Comparison of ENCODE assay signal across 21 cellular contexts in genomic region chr4:123976875-123977274, GRCh38.
A peak's percentile ranks its signal among the peaks of the same experiment; 100 is the strongest.
DNase-seq lines count a peak whose midpoint lies in the region; ATAC-seq, FAIRE-seq and TF ChIP-seq lines count a peak whose summit lies in the region.
"Had no signal": no experiment of that assay in that cellular context is flagged by ENCODE, and none has a peak within 500 bp of the region (broad histone marks: within the 10 kb centered on the region; RNA-seq: fewer than 3 reads in every experiment).

No MANE protein-coding gene starts in this region.

- no peak overlapping the region for H3K4me3 Mint-ChIP-seq in astrocyte (ENCODE audit: unreplicated experiment)
- H3K4me3 Mint-ChIP-seq: activated T-cell treated with anti-CD3 and anti-CD28 coated beads, Interleukin-2, amount 50 U/mL, for 4 hours had no signal

- H4K91ac ChIP-seq in mesenchymal stem cell (ENCODE audit: low read length): no peak overlapping the region

- peak; percentile 32 for DNase-seq in NCI-H82 (lab: John Stamatoyannopoulos, UW)
- DNase-seq in NCI-H82 treated with DMSO at 0.1 percent for 48 hours (lab: John Stamatoyannopoulos, UW; ENCODE audit: unreplicated experiment): no peak
- no peak for DNase-seq in astrocyte (ENCODE audit: low read depth)
- peak; percentile 10 for DNase-seq in mesenchymal stem cell
- no peak for DNase-seq in smooth muscle cell (lab: John Stamatoyannopoulos, UW; ENCODE audit: unreplicated experiment)
- DNase-seq in D721Med (ENCODE audit: insufficient read length, low spot score): no peak
- DNase-seq in pancreas: no peak
- DNase-seq: activated CD8-positive, alpha-beta memory T cell treated with anti-CD3 and anti-CD28 coated beads for 24 hours; activated naive CD4-positive, alpha-beta T cell treated with anti-CD3 and anti-CD28 coated beads, Interleukin-2, amount 50 U/mL, for 16 hours; activated T-cell treated with anti-CD3 and anti-CD28 coated beads, Interleukin-2, amount 50 U/mL, for 4 hours; aorta; Caco-2; central memory CD4-positive, alpha-beta T cell; dorsolateral prefrontal cortex; mucosa of descending colon; NCI-H1694 treated with DMSO at 0.1 percent for 48 hours; occipital lobe; substantia nigra had no signal

- no peak overlapping the region for H3K4me3 ChIP-seq in astrocyte (ENCODE audit: insufficient read depth, low read depth, low read length)
- no peak overlapping the region for H3K4me3 ChIP-seq in mesenchymal stem cell (ENCODE audit: insufficient read depth in 1 of 2, low read depth in 1 of 2, low read length in 2 of 2)
- no peak overlapping the region for H3K4me3 ChIP-seq in smooth muscle cell
- H3K4me3 ChIP-seq in pancreas: no peak overlapping the region
- H3K4me3 ChIP-seq: A549, dorsolateral prefrontal cortex, mucosa of descending colon had no signal

- TF ChIP-seq CTCF in astrocyte (IDR thresholded peaks at IDR 0.05; ENCODE audit: insufficient read depth, low read depth, low read length) (no peak), smooth muscle cell (IDR thresholded peaks at IDR 0.05; ENCODE audit: borderline replicate concordance, insufficient read depth, poor library complexity, severe bottlenecking) (no peak), D721Med (IDR thresholded peaks at IDR 0.05; ENCODE audit: insufficient read depth, missing control alignments) (no peak), pancreas (IDR thresholded peaks at IDR 0.05) (no peak)

- H4K20me1 ChIP-seq in astrocyte (ENCODE audit: insufficient read depth, low read length) (no peaks in the 10 kb centered on the region), smooth muscle cell (ENCODE audit: low read depth) (no peaks in the 10 kb centered on the region)

- H3K27ac ChIP-seq in astrocyte (ENCODE audit: low read depth, low read length): no peak overlapping the region
- no peak overlapping the region for H3K27ac ChIP-seq in mesenchymal stem cell (ENCODE audit: low read length, poor library complexity, severe bottlenecking)
- no peak overlapping the region for H3K27ac ChIP-seq in smooth muscle cell (ENCODE audit: low read depth)
- no peak overlapping the region for H3K27ac ChIP-seq in pancreas
- H3K27ac ChIP-seq: A549, dorsolateral prefrontal cortex had no signal

- peaks cover 3% of the 10 kb centered on the region for H3K36me3 Mint-ChIP-seq in astrocyte (ENCODE audit: low read depth, unreplicated experiment)

- peak overlapping the region; percentile 19 for H2BK120ac ChIP-seq in mesenchymal stem cell (ENCODE audit: low read depth, low read length)

- intact Hi-C loops in pancreas (cut with DNase I): no loop called here

- no peak overlapping the region for H2BK12ac ChIP-seq in mesenchymal stem cell (ENCODE audit: low read length in 2 of 2)

- no peak overlapping the region for H2BK15ac ChIP-seq in mesenchymal stem cell (ENCODE audit: low read depth, poor library complexity, severe bottlenecking)

- no peaks in the 10 kb centered on the region for H3K79me1 ChIP-seq in mesenchymal stem cell (replicated peaks; ENCODE audit: low read length, poor library complexity, severe bottlenecking)

- no peak overlapping the region for H3K14ac ChIP-seq in mesenchymal stem cell (ENCODE audit: low read length in 2 of 2)

- H3K18ac ChIP-seq in mesenchymal stem cell (ENCODE audit: low read depth in 1 of 2, low read length in 2 of 2): peak overlapping the region in 1 of 2 experiments; percentile 64

- H2AK5ac ChIP-seq in mesenchymal stem cell (ENCODE audit: low read length, severe bottlenecking): no peak overlapping the region

- H2BK5ac ChIP-seq in mesenchymal stem cell (ENCODE audit: low read depth, low read length, poor library complexity, severe bottlenecking): no peak overlapping the region

- WGBS in mesenchymal stem cell: no CpG with 5 or more reads among the region's 2 CpGs
- 56% methylated on average over 2 of the region's 2 CpGs for WGBS in smooth muscle cell (ENCODE audit: low lambda C conversion rate)
- WGBS in pancreas, 2 donors: 27 to 33% methylated on average over 2 of the region's 2 CpGs

- H2AFZ ChIP-seq in astrocyte (ENCODE audit: low read depth, low read length): peak overlapping the region; percentile 54
- no peak overlapping the region for H2AFZ ChIP-seq in mesenchymal stem cell (ENCODE audit: low read depth, low read length)
- H2AFZ ChIP-seq in smooth muscle cell (ENCODE audit: low read depth): peak overlapping the region; percentile 74

- H3K36me3 ChIP-seq in astrocyte (ENCODE audit: insufficient read depth, low read length) (no peaks in the 10 kb centered on the region), mesenchymal stem cell (ENCODE audit: control insufficient read depth in 1 of 2, insufficient read depth in 2 of 2, low read depth in 1 of 2, low read length in 2 of 2) (no peaks in the 10 kb centered on the region), smooth muscle cell (ENCODE audit: low read depth) (peaks cover 6% of the 10 kb centered on the region), pancreas (no peaks in the 10 kb centered on the region)

- H3F3A ChIP-seq in smooth muscle cell (ENCODE audit: low read depth): no peaks in the 10 kb centered on the region

- peaks cover 5% of the 10 kb centered on the region for H3K4me1 Mint-ChIP-seq in astrocyte (ENCODE audit: low read depth, unreplicated experiment)

- H3K27me3 ChIP-seq in astrocyte (ENCODE audit: insufficient read depth, low read length) (no peaks in the 10 kb centered on the region), mesenchymal stem cell (ENCODE audit: control insufficient read depth in 1 of 2, insufficient read depth in 1 of 2, low read length in 2 of 2) (no peaks in the 10 kb centered on the region), smooth muscle cell (ENCODE audit: low read depth) (no peaks in the 10 kb centered on the region), pancreas (no peaks in the 10 kb centered on the region)
- H3K27me3 ChIP-seq: dorsolateral prefrontal cortex had no signal

- no peak overlapping the region for H3K23ac ChIP-seq in mesenchymal stem cell (ENCODE audit: low read length in 2 of 2)

- H3K9ac ChIP-seq in astrocyte (ENCODE audit: low read length): no peak overlapping the region
- H3K9ac ChIP-seq in mesenchymal stem cell (ENCODE audit: low read length): no peak overlapping the region
- H3K9ac ChIP-seq in smooth muscle cell (ENCODE audit: low read depth): no peak overlapping the region

- H3K4me1 ChIP-seq in astrocyte (ENCODE audit: insufficient read depth, low read length) (no peaks in the 10 kb centered on the region), mesenchymal stem cell (ENCODE audit: control insufficient read depth, insufficient read depth, low read depth, low read length) (peaks cover 3% of the 10 kb centered on the region), smooth muscle cell (ENCODE audit: low read depth) (peaks cover 21% of the 10 kb centered on the region), pancreas (no peaks in the 10 kb centered on the region)
- H3K4me1 ChIP-seq: A549 had no signal

- peak overlapping the region; percentile 49 for H4K8ac ChIP-seq in mesenchymal stem cell (ENCODE audit: low read length)

- no peak for ATAC-seq in GM21786 (IDR thresholded peaks at IDR 0.05; ENCODE audit: unreplicated experiment)
- no peak for ATAC-seq in pancreas
- ATAC-seq: A549; activated T-cell treated with anti-CD3 and anti-CD28 coated beads, Interleukin-2, amount 50 U/mL, for 4 hours; mucosa of descending colon had no signal

- H3K9me3 ChIP-seq in astrocyte (ENCODE audit: insufficient read depth, low read depth, low read length): no peaks in the 10 kb centered on the region
- H3K9me3 ChIP-seq in mesenchymal stem cell (ENCODE audit: control insufficient read depth, low read length): peaks cover 16% of the 10 kb centered on the region
- peaks cover 8% of the 10 kb centered on the region for H3K9me3 ChIP-seq in smooth muscle cell (replicated peaks; ENCODE audit: low read depth)
- no peaks in the 10 kb centered on the region for H3K9me3 ChIP-seq in pancreas
- H3K9me3 ChIP-seq: A549, mucosa of descending colon had no signal

- no peak for FAIRE-seq in astrocyte (lab: Jason Lieb, UNC)
- no peak for FAIRE-seq in D721Med (lab: Jason Lieb, UNC)
- FAIRE-seq in pancreas (lab: Jason Lieb, UNC): no peak
- FAIRE-seq: A549, TTC549 had no signal

- H3K4ac ChIP-seq in mesenchymal stem cell (ENCODE audit: low read depth in 1 of 2, low read length in 2 of 2): peak overlapping the region in 1 of 2 experiments; percentile 35

- H3K79me2 ChIP-seq in astrocyte (ENCODE audit: insufficient read depth, low read length) (no peaks in the 10 kb centered on the region), smooth muscle cell (ENCODE audit: low read depth) (no peaks in the 10 kb centered on the region)

- H3K9me3 Mint-ChIP-seq in astrocyte (ENCODE audit: unreplicated experiment): peaks cover 2% of the 10 kb centered on the region

- H3K27me3 Mint-ChIP-seq in astrocyte (ENCODE audit: low read depth, unreplicated experiment): no peaks in the 10 kb centered on the region

- no peak overlapping the region for H3K27ac Mint-ChIP-seq in astrocyte (ENCODE audit: unreplicated experiment)

- no peak overlapping the region for H3K4me2 ChIP-seq in astrocyte (ENCODE audit: low read length)
- no peak overlapping the region for H3K4me2 ChIP-seq in mesenchymal stem cell (ENCODE audit: low read length, poor library complexity, severe bottlenecking)
- no peak overlapping the region for H3K4me2 ChIP-seq in smooth muscle cell
- H3K4me2 ChIP-seq: A549 had no signal

Comparison
In these comparisons a context has a peak if more than half of its experiments do, and no peak if none do; other contexts are left out.
1. DNase-seq: peak in NCI-H82 (single experiment) and mesenchymal stem cell (single experiment); none in NCI-H82 treated with DMSO at 0.1 percent for 48 hours (single experiment), astrocyte (single experiment), smooth muscle cell (single experiment), D721Med (single experiment) and pancreas (0 of 6).